ENCODE assay signal across 30 cellular contexts in the genomic region with DNA sequence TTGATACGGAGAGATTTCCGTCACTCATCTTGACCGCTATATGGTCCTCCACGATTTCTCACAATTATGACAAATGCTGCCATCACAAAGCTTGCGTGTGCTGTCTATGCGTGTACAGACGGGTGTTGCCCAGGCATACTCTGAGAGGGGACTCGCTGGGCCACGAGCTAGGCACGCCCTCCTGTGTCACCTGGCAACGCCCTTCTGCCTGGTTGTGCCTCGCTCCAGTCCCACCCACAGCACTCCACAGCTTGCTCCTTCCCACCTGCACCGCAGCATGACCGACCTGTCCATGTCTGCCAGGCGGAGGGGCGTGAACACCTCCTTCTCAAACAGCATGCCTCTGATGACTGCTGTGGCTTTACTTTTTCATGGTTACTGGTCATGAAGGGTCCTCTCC. TPM values are rescaled to one million over a fixed set of nuclear protein-coding genes. Genes with fewer than 3 reads are reported as not detected.
DNase-seq lines count a peak whose midpoint lies in the region; ATAC-seq, FAIRE-seq and TF ChIP-seq lines count a peak whose summit lies in the region.
"Had no signal": no experiment of that assay in that cellular context is flagged by ENCODE, and none has a peak within 500 bp of the region (broad histone marks: within the 10 kb centered on the region; RNA-seq: fewer than 3 reads in every experiment).

No MANE protein-coding gene starts in this region.

- H3K27me3 ChIP-seq in Caco-2 (replicated peaks; ENCODE audit: control insufficient read depth, insufficient read depth, low read length) = no peaks in the 10 kb centered on the region
- no peaks in the 10 kb centered on the region for H3K27me3 ChIP-seq in keratinocyte (ENCODE audit: control insufficient read depth, extremely low read depth, insufficient read depth, low read length)
- H3K27me3 ChIP-seq in tibial nerve = no peaks in the 10 kb centered on the region
- H3K27me3 ChIP-seq: breast epithelium, neutrophil, transverse colon had no signal

- H3K4me1 Mint-ChIP-seq in Caco-2 (ENCODE audit: low read depth, unreplicated experiment) (peaks cover 8% of the 10 kb centered on the region), CD14-positive monocyte (no peaks in the 10 kb centered on the region)

- intact Hi-C loops in Caco-2 (cut with micrococcal nuclease; ENCODE audit: unreplicated experiment) (no loop called here), CD14-positive monocyte (cut with micrococcal nuclease) (no loop called here)

- H3K4me1 ChIP-seq in Caco-2 (peaks cover 19% of the 10 kb centered on the region), keratinocyte (ENCODE audit: control insufficient read depth, extremely low read depth, insufficient read depth, low read length) (peaks cover 7% of the 10 kb centered on the region), tibial nerve (no peaks in the 10 kb centered on the region)
- H3K4me1 ChIP-seq: breast epithelium, transverse colon had no signal

- no peak overlapping the region for H3K4me2 ChIP-seq in keratinocyte (ENCODE audit: control insufficient read depth, extremely low read depth, insufficient read depth, low read depth, low read length)

- CTCF ChIA-PET in Caco-2 (lab: Charles Lee) = no interaction called here

- H4K20me1 ChIP-seq in keratinocyte (ENCODE audit: control insufficient read depth, extremely low read depth, insufficient read depth, low read length) = no peaks in the 10 kb centered on the region

- H3K9me3 Mint-ChIP-seq in Caco-2 (ENCODE audit: unreplicated experiment) (no peaks in the 10 kb centered on the region), CD14-positive monocyte (peaks cover 0 to 2% (median 0%) of the 10 kb centered on the region in 7 donors)
- H3K9me3 Mint-ChIP-seq: activated T-helper 1 cell treated with anti-CD3 and anti-CD28 coated beads, Interleukin-12 subunit alpha, Interleukin-12 subunit beta, Interleukin-2, Interleukin-4 antibody, amounts not matched to agents 30 ng/mL and 10 ng/mL and 1 ng/mL, durations not matched to agents 14 hours and 24 hours and 36 hours; CD8-positive, alpha-beta memory T cell had no signal

- peaks cover 27% of the 10 kb centered on the region for H3K36me3 Mint-ChIP-seq in Caco-2 (ENCODE audit: insufficient read depth, unreplicated experiment)
- H3K36me3 Mint-ChIP-seq in CD14-positive monocyte = peaks cover 65 to 67% of the 10 kb centered on the region in 2 donors

- DNase-seq in Caco-2 = no peak
- DNase-seq in NCI-H187 treated with DMSO at 0.1 percent for 48 hours (lab: John Stamatoyannopoulos, UW) = peak; percentile 7
- DNase-seq in ecto neural progenitor cell (ENCODE audit: low spot score) = peak; percentile 27
- no peak for DNase-seq in keratinocyte (ENCODE audit: low read depth, low spot score)
- DNase-seq in GM12891 (ENCODE audit: insufficient read length, low spot score) = no peak
- DNase-seq in CD14-positive monocyte (ENCODE audit: low spot score) = no peak
- DNase-seq in tibial nerve (ENCODE audit: low spot score in 2 of 2) = no peak
- DNase-seq: activated CD4-positive, alpha-beta memory T cell treated with anti-CD3 and anti-CD28 coated beads, Interleukin-2, amount 10 ng/mL, durations not matched to agents 7 days and 5 days; activated CD4-positive, alpha-beta T cell treated with anti-CD3 and anti-CD28 coated beads for 1 hour; activated CD8-positive, alpha-beta memory T cell treated with anti-CD3 and anti-CD28 coated beads, Interleukin-2, amount 50 U/mL, for 4 hours; activated naive CD4-positive, alpha-beta T cell treated with anti-CD3 and anti-CD28 coated beads for 36 hours; amniotic stem cell; CD8-positive, alpha-beta memory T cell; DMS 273 treated with DMSO at 0.1 percent for 48 hours; islet precursor cell; NCI-H1048; NCI-H446 treated with DMSO at 0.1 percent for 48 hours; NK-92 treated with Interleukin-12 subunit alpha and Interleukin-12 subunit beta, amount 100 ng/mL, for 24 hours; Right ventricle myocardium superior; stimulated activated CD4-positive, alpha-beta T cell treated with anti-CD3 and anti-CD28 coated beads, Interleukin-12 subunit alpha, Interleukin-12 subunit beta, amount 100 ng/mL, for 4 hours; stimulated activated CD4-positive, alpha-beta T cell treated with anti-CD3 and anti-CD28 coated beads, Interleukin-2, amount 100 ng/mL, for 48 hours; T-helper 17 cell; transverse colon had no signal

- H3K9me3 ChIP-seq in Caco-2 (no peaks in the 10 kb centered on the region), keratinocyte (ENCODE audit: control insufficient read depth, low read depth, low read length) (no peaks in the 10 kb centered on the region), tibial nerve (no peaks in the 10 kb centered on the region)
- H3K9me3 ChIP-seq: breast epithelium, neutrophil, transverse colon had no signal

- WGBS in tibial nerve, 2 donors = 93 to 97% methylated on average over 16 of the region's 16 CpGs

- H3K27ac ChIP-seq in keratinocyte (ENCODE audit: control insufficient read depth, insufficient read depth, low read length) = peak overlapping the region; percentile 14
- no peak overlapping the region for H3K27ac ChIP-seq in tibial nerve
- H3K27ac ChIP-seq: breast epithelium, neutrophil, transverse colon had no signal

- POLR2A ChIA-PET in Caco-2 (lab: Charles Lee) = no interaction called here

- peaks cover 4% of the 10 kb centered on the region for H3K9me1 ChIP-seq in keratinocyte (ENCODE audit: control insufficient read depth, extremely low read depth, insufficient read depth, low read length)

- TF ChIP-seq POLR2A in GM12891 (IDR thresholded peaks at IDR 0.05; ENCODE audit: low read depth, low read length) = no peak
- TF ChIP-seq POLR2A in tibial nerve (IDR thresholded peaks at IDR 0.05) = no peak

- TF ChIP-seq EP300 in tibial nerve (IDR thresholded peaks at IDR 0.05) = no peak

- no peaks in the 10 kb centered on the region; the same call in 1 of the 2 replicates for H3K36me3 ChIP-seq in Caco-2 (ENCODE audit: control insufficient read depth, insufficient read depth, low read length)
- peaks cover 13 to 15% of the 10 kb centered on the region in 2 experiments for H3K36me3 ChIP-seq in keratinocyte (ENCODE audit: control insufficient read depth in 2 of 2, extremely low read depth in 1 of 2, insufficient read depth in 2 of 2, low read length in 2 of 2)
- peaks cover 0 to 80% (median 0%) of the 10 kb centered on the region in 3 donors for H3K36me3 ChIP-seq in tibial nerve
- H3K36me3 ChIP-seq: breast epithelium had no signal

- peaks cover 4% of the 10 kb centered on the region for H3K79me2 ChIP-seq in keratinocyte (ENCODE audit: control insufficient read depth, insufficient read depth, low read length)

- H3K4me3 Mint-ChIP-seq in Caco-2 (ENCODE audit: unreplicated experiment) = no peak overlapping the region
- H3K4me3 Mint-ChIP-seq in CD14-positive monocyte = no peak overlapping the region
- H3K4me3 Mint-ChIP-seq: activated CD4-positive, alpha-beta memory T cell treated with anti-CD3 and anti-CD28 coated beads, Interleukin-2, amount 10 ng/mL, durations not matched to agents 7 days and 5 days; activated naive CD4-positive, alpha-beta T cell treated with anti-CD3 and anti-CD28 coated beads for 36 hours; activated T-helper 1 cell treated with anti-CD3 and anti-CD28 coated beads, Interleukin-12 subunit alpha, Interleukin-12 subunit beta, Interleukin-2, Interleukin-4 antibody, amounts not matched to agents 30 ng/mL and 10 ng/mL and 1 ng/mL, durations not matched to agents 14 hours and 24 hours and 36 hours; CD8-positive, alpha-beta memory T cell; T-helper 17 cell had no signal

- H3K27ac Mint-ChIP-seq in Caco-2 (ENCODE audit: unreplicated experiment) (peak overlapping the region; percentile 47), CD14-positive monocyte (no peak overlapping the region)
- H3K27ac Mint-ChIP-seq: activated CD4-positive, alpha-beta memory T cell treated with anti-CD3 and anti-CD28 coated beads, Interleukin-2, amount 10 ng/mL, durations not matched to agents 7 days and 5 days; activated naive CD4-positive, alpha-beta T cell treated with anti-CD3 and anti-CD28 coated beads for 36 hours; activated T-helper 1 cell treated with anti-CD3 and anti-CD28 coated beads, Interleukin-12 subunit alpha, Interleukin-12 subunit beta, Interleukin-2, Interleukin-4 antibody, amounts not matched to agents 30 ng/mL and 10 ng/mL and 1 ng/mL, durations not matched to agents 14 hours and 24 hours and 36 hours; T-helper 17 cell had no signal

- BruUV-seq in Caco-2 (replicated peaks; lab: Mats Ljungman, UMichigan) = no TSS peak

- H3K4me3 ChIP-seq in Caco-2 (ENCODE audit: low read depth, low read length) = no peak overlapping the region
- no peak overlapping the region for H3K4me3 ChIP-seq in keratinocyte (ENCODE audit: control insufficient read depth in 2 of 3, extremely low read depth in 1 of 3, insufficient read depth in 2 of 3, low read depth in 1 of 3, low read length in 3 of 3)
- no peak overlapping the region for H3K4me3 ChIP-seq in tibial nerve
- H3K4me3 ChIP-seq: breast epithelium, K562, transverse colon had no signal

- no peak overlapping the region for H2AFZ ChIP-seq in keratinocyte (ENCODE audit: control insufficient read depth, low read length)

- dilution Hi-C loops in keratinocyte (cut with MboI; ENCODE audit: extremely low pct_ligation_motif_present, low sequenced_read_pairs) = no loop called here

- H3K27me3 Mint-ChIP-seq in Caco-2 (ENCODE audit: insufficient read depth, unreplicated experiment) (no peaks in the 10 kb centered on the region), CD14-positive monocyte (ENCODE audit: low read depth in 3 of 3) (peaks cover 0 to 1% (median 0%) of the 10 kb centered on the region in 3 donors)
- H3K27me3 Mint-ChIP-seq: activated CD4-positive, alpha-beta memory T cell treated with anti-CD3 and anti-CD28 coated beads, Interleukin-2, amount 10 ng/mL, durations not matched to agents 7 days and 5 days; CD8-positive, alpha-beta memory T cell; T-helper 17 cell had no signal

- H3K9ac ChIP-seq in keratinocyte (ENCODE audit: control insufficient read depth, extremely low read depth, insufficient read depth, low read length) = no peak overlapping the region

- FAIRE-seq in keratinocyte (lab: Jason Lieb, UNC) (no peak), GM12891 (lab: Jason Lieb, UNC) (no peak)
- FAIRE-seq: K562 had no signal

- ATAC-seq in GM21447 (IDR thresholded peaks at IDR 0.05; ENCODE audit: unreplicated experiment) = no peak
- ATAC-seq: K562, sciatic nerve, SK-N-SH treated with all-trans-retinoic acid at 6 μM for 48 hours, T-helper 17 cell had no signal

- TF ChIP-seq CTCF in Caco-2 (IDR thresholded peaks at IDR 0.05; ENCODE audit: insufficient read depth in 1 of 2, low read depth in 1 of 2, low read length in 1 of 2, severe bottlenecking in 1 of 2, unreplicated experiment in 1 of 2) (no peak), keratinocyte (optimal IDR thresholded peaks at IDR 0.05 in 1 of 3, IDR thresholded peaks at IDR 0.05 in 1 of 3, conservative IDR thresholded peaks at IDR 0.05 in 1 of 3; ENCODE audit: extremely low read depth in 1 of 3, insufficient read depth in 2 of 3, low read length in 3 of 3) (no peak), CD14-positive monocyte (IDR thresholded peaks at IDR 0.05) (no peak), tibial nerve (IDR thresholded peaks at IDR 0.05) (no peak)

RNA-seq across cellular contexts. Expression of a gene that starts 55.6 kb away (rescaled TPM):
- total RNA-seq in Caco-2 (2022) = 31.3 and 38.2 TPM in 2 replicates
- 5.0 to 8.3 TPM (median 6.0 TPM) in 3 replicates for polyA plus RNA-seq in keratinocyte
- polyA plus RNA-seq in keratinocyte (2011; ENCODE audit: low read depth) = 6.7 TPM
- polyA plus RNA-seq in keratinocyte (2011; cell fraction: cytosol; rRNA removed) = 5.4 and 5.5 TPM in 2 replicates
- 12.0 and 12.2 TPM in 2 replicates for polyA plus RNA-seq in keratinocyte (2011; cell fraction: nucleus; rRNA removed)
- 10.2 and 10.7 TPM in 2 replicates for polyA plus RNA-seq in keratinocyte (2012; ENCODE audit: low replicate concordance)
- polyA minus RNA-seq in keratinocyte = 11.7 to 20.7 TPM (median 17.3 TPM) in 3 replicates
- 43.2 TPM for polyA minus RNA-seq in keratinocyte (2011; cell fraction: cytosol; rRNA and poly(A)+ RNA removed)
- 12.7 and 14.0 TPM in 2 replicates for polyA minus RNA-seq in keratinocyte (2011; cell fraction: nucleus; rRNA and poly(A)+ RNA removed)
- 7.8 TPM for polyA plus RNA-seq in GM12891 (2012; ENCODE audit: low read depth, missing spikeins)
- polyA plus RNA-seq in CD14-positive monocyte = under 1 TPM; 0.71 to 0.75 TPM
- 10 to 100 TPM; 27.6 to 40.8 (median 35.7) TPM for total RNA-seq in tibial nerve

Comparison
In these comparisons a context has a peak if more than half of its experiments do, and no peak if none do; other contexts are left out.
1. DNase-seq: peak in NCI-H187 treated with DMSO at 0.1 percent for 48 hours (single experiment) and ecto neural progenitor cell (single experiment); none in Caco-2 (0 of 2), keratinocyte (single experiment), GM12891 (single experiment), CD14-positive monocyte (single experiment) and tibial nerve (0 of 2).